1 cellular context compared by ENCODE assay signal in the genomic region with DNA sequence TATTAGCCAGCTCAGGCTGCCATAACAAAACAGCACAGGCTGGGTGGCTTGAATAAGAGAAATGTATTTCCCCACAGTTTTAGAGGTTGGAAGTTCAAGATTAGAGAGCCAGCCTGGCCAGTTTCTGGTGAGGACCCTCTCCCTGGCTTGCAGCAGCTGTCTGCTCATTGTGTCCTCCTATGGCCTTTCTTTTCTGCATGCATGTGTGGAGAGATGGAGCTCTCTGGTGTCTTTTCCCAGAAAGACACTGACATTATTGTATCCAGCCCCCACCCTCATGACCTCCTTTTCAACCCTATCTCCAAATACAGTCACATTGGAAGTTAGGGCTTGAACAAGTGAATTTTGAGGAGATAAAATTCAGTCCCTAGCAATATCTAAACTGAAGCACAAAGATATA.
TF ChIP-seq lines count a peak whose summit lies in the region.

No MANE protein-coding gene starts in this region.

TF ChIP-seq in HepG2, 621 proteins besides CTCF, POLR2A, EP300 and RAD21:
- TF ChIP-seq ZNF121 (CRISPR knock-in tag; IDR thresholded peaks at IDR 0.05) (no peak), NR2F6 (IDR thresholded peaks at IDR 0.05) (no peak), NR2F6 (CRISPR knock-in tag; IDR thresholded peaks at IDR 0.05) (no peak), ZNF7 (CRISPR knock-in tag; IDR thresholded peaks at IDR 0.05) (no peak), TCF7L2 (IDR thresholded peaks at IDR 0.05; ENCODE audit: low read depth, low read length) (no peak), ZNF253 (CRISPR knock-in tag; IDR thresholded peaks at IDR 0.05; ENCODE audit: borderline replicate concordance) (no peak), NFE2 (CRISPR knock-in tag; IDR thresholded peaks at IDR 0.05) (no peak), ZNF773 (CRISPR knock-in tag; IDR thresholded peaks at IDR 0.05; ENCODE audit: borderline replicate concordance) (no peak), ZNF484 (CRISPR knock-in tag; IDR thresholded peaks at IDR 0.05; ENCODE audit: borderline replicate concordance, low read depth) (no peak), USF2 (IDR thresholded peaks at IDR 0.05; ENCODE audit: low read depth, low read length) (no peak), USF2 (CRISPR knock-in tag; IDR thresholded peaks at IDR 0.05; ENCODE audit: borderline replicate concordance) (no peak), ZXDC (CRISPR knock-in tag; IDR thresholded peaks at IDR 0.05) (no peak), KLF16 (CRISPR knock-in tag; IDR thresholded peaks at IDR 0.05) (no peak), JDP2 (CRISPR knock-in tag; IDR thresholded peaks at IDR 0.05; ENCODE audit: borderline replicate concordance) (no peak)
